In genomic region chr7:132882714-132883428, GRCh38 we compare ENCODE assay signal across 8 cellular contexts.
DNase-seq lines count a peak whose midpoint lies in the region; ATAC-seq lines count a peak whose summit lies in the region.
"Had no signal": no experiment of that assay in that cellular context is flagged by ENCODE, and none has a peak within 500 bp of the region (broad histone marks: within the 10 kb centered on the region; RNA-seq: fewer than 3 reads in every experiment).

No MANE protein-coding gene starts in this region.

- DNase-seq in activated T-cell treated with anti-CD3 and anti-CD28 coated beads, Interleukin-2, amount 50 U/mL, for 24 hours, result no peak
- peak; percentile 0 to 1 for DNase-seq in stimulated activated CD8-positive, alpha-beta memory T cell treated with anti-CD3 and anti-CD28 coated beads, Interleukin-15, amount 100 ng/mL, for 4 hours (ENCODE audit: low read depth in 2 of 2)
- DNase-seq in SK-N-DZ (ENCODE audit: low spot score), result no peak
- DNase-seq in NCI-H2029 (lab: John Stamatoyannopoulos, UW), result no peak
- DNase-seq in activated effector memory CD4-positive, alpha-beta T cell treated with Interleukin-2 at 50 U/mL for 16 hours, result no peak
- DNase-seq: NCI-H1694 had no signal

- H3K4me1 Mint-ChIP-seq in activated T-cell treated with anti-CD3 and anti-CD28 coated beads, Interleukin-2, amount 50 U/mL, for 24 hours (ENCODE audit: low read depth), result peaks cover 32% of the 10 kb centered on the region

- H3K27me3 Mint-ChIP-seq in activated T-cell treated with anti-CD3 and anti-CD28 coated beads, Interleukin-2, amount 50 U/mL, for 24 hours, result no peaks in the 10 kb centered on the region

- no peaks in the 10 kb centered on the region for H3K9me3 Mint-ChIP-seq in activated T-cell treated with anti-CD3 and anti-CD28 coated beads, Interleukin-2, amount 50 U/mL, for 24 hours

- peaks cover 49% of the 10 kb centered on the region for H3K36me3 Mint-ChIP-seq in activated T-cell treated with anti-CD3 and anti-CD28 coated beads, Interleukin-2, amount 50 U/mL, for 24 hours (ENCODE audit: low read depth)

- ATAC-seq in GM19328 (IDR thresholded peaks at IDR 0.05; ENCODE audit: unreplicated experiment) (peak; percentile 71), HG02973 (IDR thresholded peaks at IDR 0.05; ENCODE audit: unreplicated experiment) (peak; percentile 62)

- H3K4me3 Mint-ChIP-seq in activated T-cell treated with anti-CD3 and anti-CD28 coated beads, Interleukin-2, amount 50 U/mL, for 24 hours, result no peak overlapping the region

- H3K27ac Mint-ChIP-seq in activated T-cell treated with anti-CD3 and anti-CD28 coated beads, Interleukin-2, amount 50 U/mL, for 24 hours, result peak overlapping the region; percentile 42

Comparison
In these comparisons a context has a peak if more than half of its experiments do, and no peak if none do; other contexts are left out.
1. DNase-seq: peak in stimulated activated CD8-positive, alpha-beta memory T cell treated with anti-CD3 and anti-CD28 coated beads, Interleukin-15, amount 100 ng/mL, for 4 hours (2 of 2); none in activated T-cell treated with anti-CD3 and anti-CD28 coated beads, Interleukin-2, amount 50 U/mL, for 24 hours (single experiment), SK-N-DZ (single experiment), NCI-H2029 (single experiment) and activated effector memory CD4-positive, alpha-beta T cell treated with Interleukin-2 at 50 U/mL for 16 hours (single experiment).